In genomic region chr1:36380003-36380631, GRCh38 we compare ENCODE assay signal across 1 cellular context.
TF ChIP-seq lines count a peak whose summit lies in the region.

No MANE protein-coding gene starts in this region.

TF ChIP-seq in HepG2, 621 proteins besides CTCF, POLR2A, EP300 and RAD21 (continued from another document and continues in another):
- no peak for TF ChIP-seq ZNF878 (CRISPR knock-in tag; IDR thresholded peaks at IDR 0.05)
- TF ChIP-seq BORCS8-MEF2B (CRISPR knock-in tag; IDR thresholded peaks at IDR 0.05), result no peak
- TF ChIP-seq SOX13 (IDR thresholded peaks at IDR 0.05), result no peak
- TF ChIP-seq SOX13 (CRISPR knock-in tag; conservative IDR thresholded peaks at IDR 0.05 in 1 of 2, IDR thresholded peaks at IDR 0.05 in 1 of 2), result 0 out of 4 replicates have a peak, but pooled peaks of 1 of the 2 experiments have one; percentile 6
- TF ChIP-seq AGO1 (IDR thresholded peaks at IDR 0.05; ENCODE audit: low read depth, low read length, poor library complexity, severe bottlenecking), result no peak
- no peak for TF ChIP-seq HIVEP1 (CRISPR knock-in tag; IDR thresholded peaks at IDR 0.05)
- TF ChIP-seq MEIS1 (CRISPR knock-in tag; IDR thresholded peaks at IDR 0.05; ENCODE audit: borderline replicate concordance), result no peak
- no peak for TF ChIP-seq ZBTB4 (CRISPR knock-in tag; IDR thresholded peaks at IDR 0.05; ENCODE audit: borderline replicate concordance)
- no peak for TF ChIP-seq ZNF446 (CRISPR knock-in tag; IDR thresholded peaks at IDR 0.05)
- no peak for TF ChIP-seq RNF219 (CRISPR knock-in tag; IDR thresholded peaks at IDR 0.05)
- TF ChIP-seq ZNF709 (CRISPR knock-in tag; IDR thresholded peaks at IDR 0.05), result no peak
- no peak for TF ChIP-seq MBNL3 (CRISPR knock-in tag; conservative IDR thresholded peaks at IDR 0.05)
- TF ChIP-seq RBM22 (optimal IDR thresholded peaks at IDR 0.05; ENCODE audit: low read length), result peak; percentile 20
- TF ChIP-seq SP5 (CRISPR knock-in tag; IDR thresholded peaks at IDR 0.05; ENCODE audit: borderline replicate concordance, low read depth), result peak; percentile 87
- TF ChIP-seq SAP130 (CRISPR knock-in tag; IDR thresholded peaks at IDR 0.05; ENCODE audit: low read depth), result 0 out of 2 replicates have a peak, but pooled peaks have one; percentile 36
- TF ChIP-seq ELF4 (CRISPR knock-in tag; IDR thresholded peaks at IDR 0.05; ENCODE audit: borderline replicate concordance), result no peak
- TF ChIP-seq ZHX1 (CRISPR knock-in tag; IDR thresholded peaks at IDR 0.05; ENCODE audit: low read depth), result 0 out of 2 replicates have a peak, but pooled peaks have one; percentile 35
- TF ChIP-seq CEBPZ (IDR thresholded peaks at IDR 0.05; ENCODE audit: low read length), result no peak
- no peak for TF ChIP-seq ZSCAN5A (CRISPR knock-in tag; IDR thresholded peaks at IDR 0.05; ENCODE audit: borderline replicate concordance)
- TF ChIP-seq NFYB (CRISPR knock-in tag; IDR thresholded peaks at IDR 0.05), result peak; percentile 61
- TF ChIP-seq KLF15 (CRISPR knock-in tag; IDR thresholded peaks at IDR 0.05; ENCODE audit: borderline replicate concordance), result peak; percentile 90; the same call in 1 of the 2 replicates
- no peak for TF ChIP-seq ZNF264 (CRISPR knock-in tag; IDR thresholded peaks at IDR 0.05)
- TF ChIP-seq SALL1 (CRISPR knock-in tag; IDR thresholded peaks at IDR 0.05), result peak; percentile 36; the same call in 1 of the 2 replicates
- no peak for TF ChIP-seq WIZ (CRISPR knock-in tag; IDR thresholded peaks at IDR 0.05)
- TF ChIP-seq REL (CRISPR knock-in tag; conservative IDR thresholded peaks at IDR 0.05), result no peak
- TF ChIP-seq ATF7 (IDR thresholded peaks at IDR 0.05), result no peak
- no peak for TF ChIP-seq ATF7 (CRISPR knock-in tag; IDR thresholded peaks at IDR 0.05)
- no peak for TF ChIP-seq ZNF576 (CRISPR knock-in tag; IDR thresholded peaks at IDR 0.05)
- TF ChIP-seq ETV6 (CRISPR knock-in tag; conservative IDR thresholded peaks at IDR 0.05), result no peak
- TF ChIP-seq TBX2 (CRISPR knock-in tag; IDR thresholded peaks at IDR 0.05; ENCODE audit: borderline replicate concordance), result no peak; the same call in 1 of the 2 replicates
- TF ChIP-seq ERF (CRISPR knock-in tag; IDR thresholded peaks at IDR 0.05), result no peak
- no peak for TF ChIP-seq POLR2AphosphoS5 (IDR thresholded peaks at IDR 0.05; ENCODE audit: low read depth, low read length)
- no peak for TF ChIP-seq NCOA1 (CRISPR knock-in tag; IDR thresholded peaks at IDR 0.05)
- no peak for TF ChIP-seq SMAD3 (CRISPR knock-in tag; IDR thresholded peaks at IDR 0.05)
- TF ChIP-seq FOXO1 (CRISPR knock-in tag; IDR thresholded peaks at IDR 0.05), result no peak
- TF ChIP-seq SMAD9 (CRISPR knock-in tag; IDR thresholded peaks at IDR 0.05), result no peak
- TF ChIP-seq BCL3 (CRISPR knock-in tag; IDR thresholded peaks at IDR 0.05), result no peak
- TF ChIP-seq GFI1 (CRISPR knock-in tag; IDR thresholded peaks at IDR 0.05; ENCODE audit: borderline replicate concordance), result peak; percentile 81
- TF ChIP-seq RNF2 (conservative IDR thresholded peaks at IDR 0.05; ENCODE audit: low read depth), result no peak
- TF ChIP-seq ZNF460 (CRISPR knock-in tag; IDR thresholded peaks at IDR 0.05; ENCODE audit: borderline replicate concordance), result no peak
- TF ChIP-seq DNMT3B (CRISPR knock-in tag; conservative IDR thresholded peaks at IDR 0.05), result no peak
- TF ChIP-seq FOXK2 (IDR thresholded peaks at IDR 0.05), result no peak
- TF ChIP-seq KLF11 (CRISPR knock-in tag; IDR thresholded peaks at IDR 0.05), result no peak
- TF ChIP-seq THAP8 (CRISPR knock-in tag; IDR thresholded peaks at IDR 0.05; ENCODE audit: borderline replicate concordance), result no peak
- TF ChIP-seq ZNF546 (CRISPR knock-in tag; conservative IDR thresholded peaks at IDR 0.05), result no peak
- no peak for TF ChIP-seq ZNF563 (CRISPR knock-in tag; IDR thresholded peaks at IDR 0.05)
- TF ChIP-seq HNRNPLL (IDR thresholded peaks at IDR 0.05; ENCODE audit: low read depth, low read length, poor library complexity, severe bottlenecking), result no peak
- TF ChIP-seq NR2F6 (IDR thresholded peaks at IDR 0.05), result peak; percentile 70
- TF ChIP-seq NR2F6 (CRISPR knock-in tag; IDR thresholded peaks at IDR 0.05), result peak; percentile 72; the same call in 1 of the 2 replicates
